Comparison of ENCODE assay signal across 1 cellular context in the genomic region with DNA sequence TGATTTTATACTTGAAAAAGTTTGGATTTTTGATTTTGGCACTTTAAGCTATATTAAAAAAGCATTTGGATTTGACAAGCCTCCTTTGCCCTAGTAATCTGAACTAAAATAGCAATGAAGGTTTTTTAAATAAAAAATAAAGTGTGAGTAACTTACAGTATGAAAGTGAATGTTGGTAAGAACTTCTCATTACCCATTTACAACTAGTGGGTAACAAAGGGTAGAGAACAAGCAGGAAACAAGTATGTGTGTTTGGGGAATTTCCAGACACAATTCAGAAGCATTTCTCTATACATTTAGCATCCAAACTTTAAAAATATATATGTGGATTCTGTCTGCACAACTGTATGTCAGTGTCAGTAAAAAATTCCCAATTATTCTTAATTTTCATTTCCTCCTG.
TF ChIP-seq lines count a peak whose summit lies in the region.

No MANE protein-coding gene starts in this region.

TF ChIP-seq in GM12878, 131 proteins besides CTCF, POLR2A, EP300 and RAD21 (continued from another document):
- TF ChIP-seq, protein P1, sequence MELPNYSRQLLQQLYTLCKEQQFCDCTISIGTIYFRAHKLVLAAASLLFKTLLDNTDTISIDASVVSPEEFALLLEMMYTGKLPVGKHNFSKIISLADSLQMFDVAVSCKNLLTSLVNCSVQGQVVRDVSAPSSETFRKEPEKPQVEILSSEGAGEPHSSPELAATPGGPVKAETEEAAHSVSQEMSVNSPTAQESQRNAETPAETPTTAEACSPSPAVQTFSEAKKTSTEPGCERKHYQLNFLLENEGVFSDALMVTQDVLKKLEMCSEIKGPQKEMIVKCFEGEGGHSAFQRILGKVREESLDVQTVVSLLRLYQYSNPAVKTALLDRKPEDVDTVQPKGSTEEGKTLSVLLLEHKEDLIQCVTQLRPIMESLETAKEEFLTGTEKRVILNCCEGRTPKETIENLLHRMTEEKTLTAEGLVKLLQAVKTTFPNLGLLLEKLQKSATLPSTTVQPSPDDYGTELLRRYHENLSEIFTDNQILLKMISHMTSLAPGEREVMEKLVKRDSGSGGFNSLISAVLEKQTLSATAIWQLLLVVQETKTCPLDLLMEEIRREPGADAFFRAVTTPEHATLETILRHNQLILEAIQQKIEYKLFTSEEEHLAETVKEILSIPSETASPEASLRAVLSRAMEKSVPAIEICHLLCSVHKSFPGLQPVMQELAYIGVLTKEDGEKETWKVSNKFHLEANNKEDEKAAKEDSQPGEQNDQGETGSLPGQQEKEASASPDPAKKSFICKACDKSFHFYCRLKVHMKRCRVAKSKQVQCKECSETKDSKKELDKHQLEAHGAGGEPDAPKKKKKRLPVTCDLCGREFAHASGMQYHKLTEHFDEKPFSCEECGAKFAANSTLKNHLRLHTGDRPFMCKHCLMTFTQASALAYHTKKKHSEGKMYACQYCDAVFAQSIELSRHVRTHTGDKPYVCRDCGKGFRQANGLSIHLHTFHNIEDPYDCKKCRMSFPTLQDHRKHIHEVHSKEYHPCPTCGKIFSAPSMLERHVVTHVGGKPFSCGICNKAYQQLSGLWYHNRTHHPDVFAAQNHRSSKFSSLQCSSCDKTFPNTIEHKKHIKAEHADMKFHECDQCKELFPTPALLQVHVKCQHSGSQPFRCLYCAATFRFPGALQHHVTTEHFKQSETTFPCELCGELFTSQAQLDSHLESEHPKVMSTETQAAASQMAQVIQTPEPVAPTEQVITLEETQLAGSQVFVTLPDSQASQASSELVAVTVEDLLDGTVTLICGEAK (IDR thresholded peaks at IDR 0.05; ENCODE audit: borderline replicate concordance), result peak; percentile 5; the same call in 1 of the 2 replicates
- TF ChIP-seq, protein P2, sequence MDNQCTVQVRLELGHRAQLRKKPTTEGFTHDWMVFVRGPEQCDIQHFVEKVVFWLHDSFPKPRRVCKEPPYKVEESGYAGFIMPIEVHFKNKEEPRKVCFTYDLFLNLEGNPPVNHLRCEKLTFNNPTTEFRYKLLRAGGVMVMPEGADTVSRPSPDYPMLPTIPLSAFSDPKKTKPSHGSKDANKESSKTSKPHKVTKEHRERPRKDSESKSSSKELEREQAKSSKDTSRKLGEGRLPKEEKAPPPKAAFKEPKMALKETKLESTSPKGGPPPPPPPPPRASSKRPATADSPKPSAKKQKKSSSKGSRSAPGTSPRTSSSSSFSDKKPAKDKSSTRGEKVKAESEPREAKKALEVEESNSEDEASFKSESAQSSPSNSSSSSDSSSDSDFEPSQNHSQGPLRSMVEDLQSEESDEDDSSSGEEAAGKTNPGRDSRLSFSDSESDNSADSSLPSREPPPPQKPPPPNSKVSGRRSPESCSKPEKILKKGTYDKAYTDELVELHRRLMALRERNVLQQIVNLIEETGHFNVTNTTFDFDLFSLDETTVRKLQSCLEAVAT (IDR thresholded peaks at IDR 0.05), result 0 out of 2 replicates have a peak, but pooled peaks have one; percentile 46
- 0 out of 2 replicates have a peak, but pooled peaks have one; percentile 26 for TF ChIP-seq NBN (IDR thresholded peaks at IDR 0.05)
- TF ChIP-seq, protein P3, sequence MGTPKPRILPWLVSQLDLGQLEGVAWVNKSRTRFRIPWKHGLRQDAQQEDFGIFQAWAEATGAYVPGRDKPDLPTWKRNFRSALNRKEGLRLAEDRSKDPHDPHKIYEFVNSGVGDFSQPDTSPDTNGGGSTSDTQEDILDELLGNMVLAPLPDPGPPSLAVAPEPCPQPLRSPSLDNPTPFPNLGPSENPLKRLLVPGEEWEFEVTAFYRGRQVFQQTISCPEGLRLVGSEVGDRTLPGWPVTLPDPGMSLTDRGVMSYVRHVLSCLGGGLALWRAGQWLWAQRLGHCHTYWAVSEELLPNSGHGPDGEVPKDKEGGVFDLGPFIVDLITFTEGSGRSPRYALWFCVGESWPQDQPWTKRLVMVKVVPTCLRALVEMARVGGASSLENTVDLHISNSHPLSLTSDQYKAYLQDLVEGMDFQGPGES (IDR thresholded peaks at IDR 0.05), result no peak
